8 cellular contexts compared by ENCODE assay signal in the genomic region with DNA sequence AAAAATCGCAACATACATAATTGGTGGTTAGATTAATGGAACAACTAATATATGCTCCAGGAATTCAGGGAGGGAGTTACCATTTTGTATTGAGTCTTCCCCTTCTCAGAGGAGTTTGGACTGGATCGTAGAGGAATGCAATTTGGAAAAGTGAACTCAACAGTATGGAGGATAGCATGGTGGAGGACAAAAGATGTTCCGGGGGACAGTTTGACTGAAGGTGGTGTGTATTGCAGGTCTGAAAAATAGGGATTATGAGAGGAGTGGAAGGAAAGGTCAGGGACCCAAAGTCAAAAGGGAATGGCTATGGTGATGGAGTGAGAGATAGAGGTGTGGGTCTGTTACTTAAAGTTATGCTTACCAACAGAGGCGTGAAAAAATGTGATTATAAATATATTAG. TPM values are rescaled to one million over a fixed set of nuclear protein-coding genes. Genes with fewer than 3 reads are reported as not detected.
A peak's percentile ranks its signal among the peaks of the same experiment; 100 is the strongest.
DNase-seq lines count a peak whose midpoint lies in the region; ATAC-seq lines count a peak whose summit lies in the region.

No MANE protein-coding gene starts in this region.

- H3K27ac Mint-ChIP-seq in T-helper 2 cell treated with Interferon-gamma antibody and Interleukin-4, amounts not matched to agents 5 μg/mL and 100 μg/mL, for 36 hours = peak overlapping the region; percentile 96
- H3K27ac Mint-ChIP-seq in activated T-helper 2 cell treated with anti-CD3 and anti-CD28 coated beads, Interferon-gamma antibody, Interleukin-2, Interleukin-4, amounts not matched to agents 10 μg/mL and 5 μg/mL and 100 μg/mL, durations not matched to agents 14 hours and 24 hours and 36 hours = peak overlapping the region; percentile 92
- H3K27ac Mint-ChIP-seq in stimulated activated naive CD8-positive, alpha-beta T cell treated with anti-CD3 and anti-CD28 coated beads, Interleukin-15, amount 100 ng/mL, for 72 hours = no peak overlapping the region

- intact Hi-C loops in activated T-helper 2 cell treated with anti-CD3 and anti-CD28 coated beads, Interferon-gamma antibody, Interleukin-2, Interleukin-4, amounts not matched to agents 10 μg/mL and 5 μg/mL and 100 μg/mL, durations not matched to agents 14 hours and 24 hours and 36 hours (cut with micrococcal nuclease) = no loop called here

- peak overlapping the region; percentile 97 for H3K4me3 Mint-ChIP-seq in T-helper 2 cell treated with Interferon-gamma antibody and Interleukin-4, amounts not matched to agents 5 μg/mL and 100 μg/mL, for 36 hours
- peak overlapping the region; percentile 96 for H3K4me3 Mint-ChIP-seq in activated T-helper 2 cell treated with anti-CD3 and anti-CD28 coated beads, Interferon-gamma antibody, Interleukin-2, Interleukin-4, amounts not matched to agents 10 μg/mL and 5 μg/mL and 100 μg/mL, durations not matched to agents 14 hours and 24 hours and 36 hours (ENCODE audit: low read depth)
- H3K4me3 Mint-ChIP-seq in stimulated activated naive CD8-positive, alpha-beta T cell treated with anti-CD3 and anti-CD28 coated beads, Interleukin-15, amount 100 ng/mL, for 72 hours = peak overlapping the region; percentile 96 to 99

- peaks cover 28% of the 10 kb centered on the region for H3K36me3 Mint-ChIP-seq in T-helper 2 cell treated with Interferon-gamma antibody and Interleukin-4, amounts not matched to agents 5 μg/mL and 100 μg/mL, for 36 hours (ENCODE audit: low read depth)
- peaks cover 44% of the 10 kb centered on the region for H3K36me3 Mint-ChIP-seq in activated T-helper 2 cell treated with anti-CD3 and anti-CD28 coated beads, Interferon-gamma antibody, Interleukin-2, Interleukin-4, amounts not matched to agents 10 μg/mL and 5 μg/mL and 100 μg/mL, durations not matched to agents 14 hours and 24 hours and 36 hours (ENCODE audit: low read depth)

- no peak overlapping the region for H3K27ac ChIP-seq in iPS-20b (ENCODE audit: low read length)

- peak overlapping the region; percentile 93; the same call in 1 of the 2 replicates for H3K9ac ChIP-seq in iPS-20b (ENCODE audit: low read depth, low read length)

- H3K27me3 ChIP-seq in iPS-20b (ENCODE audit: insufficient read depth, low read length) = no peaks in the 10 kb centered on the region

- peaks cover 33% of the 10 kb centered on the region for H3K4me1 Mint-ChIP-seq in T-helper 2 cell treated with Interferon-gamma antibody and Interleukin-4, amounts not matched to agents 5 μg/mL and 100 μg/mL, for 36 hours (ENCODE audit: low read depth)
- H3K4me1 Mint-ChIP-seq in activated T-helper 2 cell treated with anti-CD3 and anti-CD28 coated beads, Interferon-gamma antibody, Interleukin-2, Interleukin-4, amounts not matched to agents 10 μg/mL and 5 μg/mL and 100 μg/mL, durations not matched to agents 14 hours and 24 hours and 36 hours (ENCODE audit: low read depth) = peaks cover 34% of the 10 kb centered on the region
- peaks cover 33% of the 10 kb centered on the region for H3K4me1 Mint-ChIP-seq in stimulated activated naive CD8-positive, alpha-beta T cell treated with anti-CD3 and anti-CD28 coated beads, Interleukin-15, amount 100 ng/mL, for 72 hours

- no peak for ATAC-seq in stimulated activated naive CD8-positive, alpha-beta T cell treated with anti-CD3 and anti-CD28 coated beads, Interleukin-15, amount 100 ng/mL, for 72 hours
- no peak for ATAC-seq in HG03280 (IDR thresholded peaks at IDR 0.05; ENCODE audit: unreplicated experiment)

- no peaks in the 10 kb centered on the region for H3K27me3 Mint-ChIP-seq in T-helper 2 cell treated with Interferon-gamma antibody and Interleukin-4, amounts not matched to agents 5 μg/mL and 100 μg/mL, for 36 hours (ENCODE audit: low read depth)
- no peaks in the 10 kb centered on the region for H3K27me3 Mint-ChIP-seq in activated T-helper 2 cell treated with anti-CD3 and anti-CD28 coated beads, Interferon-gamma antibody, Interleukin-2, Interleukin-4, amounts not matched to agents 10 μg/mL and 5 μg/mL and 100 μg/mL, durations not matched to agents 14 hours and 24 hours and 36 hours (ENCODE audit: low read depth)
- no peaks in the 10 kb centered on the region for H3K27me3 Mint-ChIP-seq in stimulated activated naive CD8-positive, alpha-beta T cell treated with anti-CD3 and anti-CD28 coated beads, Interleukin-15, amount 100 ng/mL, for 72 hours

- DNase-seq in T-helper 2 cell treated with Interferon-gamma antibody and Interleukin-4, amounts not matched to agents 5 μg/mL and 100 μg/mL, for 36 hours (ENCODE audit: low spot score) = no peak
- DNase-seq in T-helper 2 cell = no peak
- DNase-seq in activated T-helper 2 cell treated with anti-CD3 and anti-CD28 coated beads, Interferon-gamma antibody, Interleukin-2, Interleukin-4, amounts not matched to agents 10 μg/mL and 5 μg/mL and 100 μg/mL, durations not matched to agents 14 hours and 24 hours and 36 hours (ENCODE audit: low spot score) = no peak
- DNase-seq in stimulated activated naive CD8-positive, alpha-beta T cell treated with anti-CD3 and anti-CD28 coated beads, Interleukin-15, amount 100 ng/mL, for 72 hours = no peak
- no peak for DNase-seq in NCI-H82 treated with DMSO at 0.1 percent for 48 hours (lab: John Stamatoyannopoulos, UW; ENCODE audit: unreplicated experiment)
- no peak for DNase-seq in NCI-H2107 (lab: John Stamatoyannopoulos, UW)

- H3K9me3 ChIP-seq in iPS-20b (ENCODE audit: insufficient read depth, low read depth, low read length) = no peaks in the 10 kb centered on the region

- peaks cover 45% of the 10 kb centered on the region for H3K36me3 ChIP-seq in iPS-20b (ENCODE audit: insufficient read depth, low read depth, low read length)

- H3K4me1 ChIP-seq in iPS-20b (ENCODE audit: insufficient read depth, low read length) = peaks cover 9% of the 10 kb centered on the region; the same call in 1 of the 2 replicates

- peak overlapping the region; percentile 89 for H3K4me3 ChIP-seq in iPS-20b (ENCODE audit: low read length)

- no peaks in the 10 kb centered on the region for H3K9me3 Mint-ChIP-seq in T-helper 2 cell treated with Interferon-gamma antibody and Interleukin-4, amounts not matched to agents 5 μg/mL and 100 μg/mL, for 36 hours
- no peaks in the 10 kb centered on the region for H3K9me3 Mint-ChIP-seq in activated T-helper 2 cell treated with anti-CD3 and anti-CD28 coated beads, Interferon-gamma antibody, Interleukin-2, Interleukin-4, amounts not matched to agents 10 μg/mL and 5 μg/mL and 100 μg/mL, durations not matched to agents 14 hours and 24 hours and 36 hours
- no peaks in the 10 kb centered on the region for H3K9me3 Mint-ChIP-seq in stimulated activated naive CD8-positive, alpha-beta T cell treated with anti-CD3 and anti-CD28 coated beads, Interleukin-15, amount 100 ng/mL, for 72 hours

RNA-seq across cellular contexts. Expression of gene DNAJC21, which starts 1.5 kb away (rescaled TPM):
- 62.7 and 65.2 TPM in 2 replicates for total RNA-seq in activated T-helper 2 cell treated with anti-CD3 and anti-CD28 coated beads, Interferon-gamma antibody, Interleukin-2, Interleukin-4, amounts not matched to agents 10 μg/mL and 5 μg/mL and 100 μg/mL, durations not matched to agents 14 hours and 24 hours and 36 hours

RNA-seq across cellular contexts. Expression of gene BRIX1, which starts 15.4 kb away (rescaled TPM):
- 86.2 and 91.8 TPM in 2 replicates for total RNA-seq in activated T-helper 2 cell treated with anti-CD3 and anti-CD28 coated beads, Interferon-gamma antibody, Interleukin-2, Interleukin-4, amounts not matched to agents 10 μg/mL and 5 μg/mL and 100 μg/mL, durations not matched to agents 14 hours and 24 hours and 36 hours

RNA-seq across cellular contexts. Expression of gene RAD1, which starts 15.6 kb away (rescaled TPM):
- total RNA-seq in activated T-helper 2 cell treated with anti-CD3 and anti-CD28 coated beads, Interferon-gamma antibody, Interleukin-2, Interleukin-4, amounts not matched to agents 10 μg/mL and 5 μg/mL and 100 μg/mL, durations not matched to agents 14 hours and 24 hours and 36 hours = 37.6 and 42.3 TPM in 2 replicates

Comparison
In these comparisons a context has a peak if more than half of its experiments do, and no peak if none do; other contexts are left out.
1. H3K27ac Mint-ChIP-seq: peak in T-helper 2 cell treated with Interferon-gamma antibody and Interleukin-4, amounts not matched to agents 5 μg/mL and 100 μg/mL, for 36 hours (single experiment) and activated T-helper 2 cell treated with anti-CD3 and anti-CD28 coated beads, Interferon-gamma antibody, Interleukin-2, Interleukin-4, amounts not matched to agents 10 μg/mL and 5 μg/mL and 100 μg/mL, durations not matched to agents 14 hours and 24 hours and 36 hours (single experiment); none in stimulated activated naive CD8-positive, alpha-beta T cell treated with anti-CD3 and anti-CD28 coated beads, Interleukin-15, amount 100 ng/mL, for 72 hours (0 of 2).
2. Peak in every context shown above with its lines, with median percentiles within 50 percentile points of each other: H3K4me3 Mint-ChIP-seq.